In genomic region chr5:1801061-1801953, GRCh38 we compare ENCODE assay signal across 1 cellular context.
TF ChIP-seq lines count a peak whose summit lies in the region.

Gene NDUFS6, plus strand, starts transcription at chr5:1801407. Its CDS starts 11 bp downstream, at chr5:1801418.

TF ChIP-seq in HepG2, 621 proteins besides CTCF, POLR2A, EP300 and RAD21 (continued from another document and continues in another):
- TF ChIP-seq HNF1A (IDR thresholded peaks at IDR 0.05; ENCODE audit: low read depth) (no peak), HNF1A (CRISPR knock-in tag; IDR thresholded peaks at IDR 0.05; ENCODE audit: borderline replicate concordance) (peak; percentile 49; the same call in 1 of the 2 replicates), BRCA1 (CRISPR knock-in tag; IDR thresholded peaks at IDR 0.05) (no peak), SMARCC2 (IDR thresholded peaks at IDR 0.05) (no peak), PRDM4 (CRISPR knock-in tag; IDR thresholded peaks at IDR 0.05; ENCODE audit: borderline replicate concordance) (no peak), ZMYM4 (CRISPR knock-in tag; IDR thresholded peaks at IDR 0.05) (peak; percentile 26; the same call in 1 of the 2 replicates), RFXAP (CRISPR knock-in tag; IDR thresholded peaks at IDR 0.05; ENCODE audit: borderline replicate concordance) (peak; percentile 57; the same call in 1 of the 2 replicates), NCOA1 (CRISPR knock-in tag; IDR thresholded peaks at IDR 0.05) (no peak), ZNF350 (CRISPR knock-in tag; IDR thresholded peaks at IDR 0.05; ENCODE audit: borderline replicate concordance, low read depth) (peak; percentile 46), STAT5B (CRISPR knock-in tag; IDR thresholded peaks at IDR 0.05) (no peak), FOXK1 (CRISPR knock-in tag; IDR thresholded peaks at IDR 0.05; ENCODE audit: borderline replicate concordance, low read depth) (0 out of 2 replicates have a peak, but pooled peaks have one; percentile 49), ZNF276 (CRISPR knock-in tag; IDR thresholded peaks at IDR 0.05; ENCODE audit: low read depth) (peak; percentile 85; the same call in 1 of the 2 replicates), MAFG (CRISPR knock-in tag; IDR thresholded peaks at IDR 0.05) (no peak), ZNF30 (CRISPR knock-in tag; IDR thresholded peaks at IDR 0.05) (no peak), MLXIP (CRISPR knock-in tag; IDR thresholded peaks at IDR 0.05; ENCODE audit: borderline replicate concordance) (no peak), MLLT10 (CRISPR knock-in tag; IDR thresholded peaks at IDR 0.05) (no peak), ZNF747 (CRISPR knock-in tag; IDR thresholded peaks at IDR 0.05; ENCODE audit: borderline replicate concordance) (no peak), ZNF251 (CRISPR knock-in tag; IDR thresholded peaks at IDR 0.05) (no peak), SMAD9 (CRISPR knock-in tag; IDR thresholded peaks at IDR 0.05) (no peak), SMC3 (IDR thresholded peaks at IDR 0.05; ENCODE audit: low read length) (no peak), ZKSCAN8 (CRISPR knock-in tag; IDR thresholded peaks at IDR 0.05; ENCODE audit: borderline replicate concordance) (no peak), ZNF33B (CRISPR knock-in tag; IDR thresholded peaks at IDR 0.05) (0 out of 2 replicates have a peak, but pooled peaks have one; percentile 29), WIZ (CRISPR knock-in tag; IDR thresholded peaks at IDR 0.05) (no peak; the same call in 1 of the 2 replicates), ZNF180 (CRISPR knock-in tag; IDR thresholded peaks at IDR 0.05; ENCODE audit: borderline replicate concordance, low read depth) (no peak), MTF2 (CRISPR knock-in tag; IDR thresholded peaks at IDR 0.05; ENCODE audit: borderline replicate concordance) (no peak), KDM5A (IDR thresholded peaks at IDR 0.05; ENCODE audit: borderline replicate concordance, low read length) (peak; percentile 57), ARID4A (CRISPR knock-in tag; IDR thresholded peaks at IDR 0.05; ENCODE audit: borderline replicate concordance) (peak; percentile 91), PATZ1 (CRISPR knock-in tag; IDR thresholded peaks at IDR 0.05) (peak; percentile 66), ZNF576 (CRISPR knock-in tag; IDR thresholded peaks at IDR 0.05) (no peak), ERF (CRISPR knock-in tag; IDR thresholded peaks at IDR 0.05) (peak; percentile 46), PHF20 (CRISPR knock-in tag; IDR thresholded peaks at IDR 0.05) (peak; percentile 77)
